Comparison of ENCODE assay signal across 23 cellular contexts in the genomic region with DNA sequence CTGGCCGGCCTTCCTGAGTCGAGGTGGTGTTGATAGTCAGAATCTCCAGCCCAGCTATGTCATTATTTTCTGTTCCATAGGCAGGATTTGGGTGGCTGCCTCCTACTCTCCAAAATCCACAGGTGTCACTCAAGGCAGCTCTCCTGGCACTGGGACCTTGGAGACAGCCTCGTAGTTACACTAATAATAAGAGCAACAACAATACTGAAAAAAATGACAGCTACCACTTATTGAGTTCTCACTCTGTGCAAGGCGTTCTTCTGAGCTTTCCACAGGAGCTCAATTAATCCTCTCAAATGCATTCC. TPM values are rescaled to one million over a fixed set of nuclear protein-coding genes. Genes with fewer than 3 reads are reported as not detected.
"Had no signal": no experiment of that assay in that cellular context is flagged by ENCODE, and none has a peak within 500 bp of the region (broad histone marks: within the 10 kb centered on the region; RNA-seq: fewer than 3 reads in every experiment).

No MANE protein-coding gene starts in this region.

- H3K27me3 ChIP-seq: colonic mucosa, ovary had no signal

- H3K9me3 ChIP-seq: colonic mucosa, ovary, thoracic aorta had no signal

- H3K27ac ChIP-seq: colonic mucosa, ovary, thoracic aorta had no signal

- ATAC-seq: activated CD8-positive, alpha-beta T cell treated with anti-CD3 and anti-CD28 coated beads, Interleukin-2, amount 10 ng/mL, durations not matched to agents 7 days and 5 days; activated naive CD4-positive, alpha-beta T cell treated with anti-CD3 and anti-CD28 coated beads, Interleukin-2, amount 50 U/mL, for 72 hours had no signal

- H3K4me3 ChIP-seq: colonic mucosa, ovary, stomach, thoracic aorta had no signal

- H3K36me3 ChIP-seq: colonic mucosa, ovary, stomach, thoracic aorta had no signal

- DNase-seq: activated B cell treated with CpG ODN at 0.5 μM for 24 hours; activated CD4-positive, alpha-beta T cell treated with anti-CD3 and anti-CD28 coated beads, Interleukin-2, amount 10 ng/mL, durations not matched to agents 24 days and 14 days; activated CD8-positive, alpha-beta memory T cell treated with anti-CD3 and anti-CD28 coated beads, Interleukin-2, amount 50 U/mL, for 4 hours; activated CD8-positive, alpha-beta T cell treated with anti-CD3 and anti-CD28 coated beads, Interleukin-2, amount 10 ng/mL, durations not matched to agents 7 days and 5 days; activated gamma-delta T cell; activated T-cell treated with anti-CD3 and anti-CD28 coated beads, Interleukin-2, amount 50 U/mL, for 48 hours; caudate nucleus; colonic mucosa; head of caudate nucleus; naive B cell; ovary; stimulated activated CD4-positive, alpha-beta T cell treated with anti-CD3 and anti-CD28 coated beads, Interleukin-2, amount 100 ng/mL, for 24 hours; stomach; T-helper 2 cell had no signal

- H3K4me1 ChIP-seq: colonic mucosa had no signal

- FAIRE-seq: endothelial cell of umbilical vein, frontal cortex, islet of Langerhans had no signal

RNA-seq across cellular contexts. Expression of a gene that starts 12.2 kb away (rescaled TPM):
- total RNA-seq: activated B cell treated with CpG ODN at 0.5 μM for 24 hours; activated CD4-positive, alpha-beta T cell treated with anti-CD3 and anti-CD28 coated beads, Interleukin-2, amount 10 ng/mL, durations not matched to agents 24 days and 14 days; activated CD8-positive, alpha-beta T cell treated with anti-CD3 and anti-CD28 coated beads, Interleukin-2, amount 10 ng/mL, durations not matched to agents 7 days and 5 days; activated naive CD4-positive, alpha-beta T cell treated with anti-CD3 and anti-CD28 coated beads, Interleukin-2, amount 50 U/mL, for 72 hours; endothelial cell of umbilical vein; fibroblast of lung; frontal cortex; lung microvascular endothelial cell; mononuclear cell; ovary; stomach; thoracic aorta; ureter had no signal
- polyA plus RNA-seq: endothelial cell of umbilical vein, fibroblast of lung, ovary had no signal

RNA-seq across cellular contexts. Expression of a gene that starts 17.9 kb away (rescaled TPM):
- total RNA-seq: activated B cell treated with CpG ODN at 0.5 μM for 24 hours; activated CD4-positive, alpha-beta T cell treated with anti-CD3 and anti-CD28 coated beads, Interleukin-2, amount 10 ng/mL, durations not matched to agents 24 days and 14 days; activated CD8-positive, alpha-beta T cell treated with anti-CD3 and anti-CD28 coated beads, Interleukin-2, amount 10 ng/mL, durations not matched to agents 7 days and 5 days; activated naive CD4-positive, alpha-beta T cell treated with anti-CD3 and anti-CD28 coated beads, Interleukin-2, amount 50 U/mL, for 72 hours; colonic mucosa; endothelial cell of umbilical vein; fibroblast of lung; frontal cortex; lung microvascular endothelial cell; mononuclear cell; thoracic aorta; ureter had no signal
- polyA plus RNA-seq: endothelial cell of umbilical vein, fibroblast of lung had no signal

RNA-seq across cellular contexts. Expression of a gene that starts 20.6 kb away (rescaled TPM):
- total RNA-seq: activated B cell treated with CpG ODN at 0.5 μM for 24 hours; activated CD4-positive, alpha-beta T cell treated with anti-CD3 and anti-CD28 coated beads, Interleukin-2, amount 10 ng/mL, durations not matched to agents 24 days and 14 days; activated CD8-positive, alpha-beta T cell treated with anti-CD3 and anti-CD28 coated beads, Interleukin-2, amount 10 ng/mL, durations not matched to agents 7 days and 5 days; activated naive CD4-positive, alpha-beta T cell treated with anti-CD3 and anti-CD28 coated beads, Interleukin-2, amount 50 U/mL, for 72 hours; endothelial cell of umbilical vein; fibroblast of lung; frontal cortex; lung microvascular endothelial cell; mononuclear cell had no signal
- polyA plus RNA-seq: endothelial cell of umbilical vein, fibroblast of lung had no signal

RNA-seq across cellular contexts. Expression of a gene that starts 27.5 kb away (rescaled TPM):
- total RNA-seq: activated B cell treated with CpG ODN at 0.5 μM for 24 hours; activated CD4-positive, alpha-beta T cell treated with anti-CD3 and anti-CD28 coated beads, Interleukin-2, amount 10 ng/mL, durations not matched to agents 24 days and 14 days; activated CD8-positive, alpha-beta T cell treated with anti-CD3 and anti-CD28 coated beads, Interleukin-2, amount 10 ng/mL, durations not matched to agents 7 days and 5 days; activated naive CD4-positive, alpha-beta T cell treated with anti-CD3 and anti-CD28 coated beads, Interleukin-2, amount 50 U/mL, for 72 hours; endothelial cell of umbilical vein; fibroblast of lung; frontal cortex; lung microvascular endothelial cell; mononuclear cell; thoracic aorta had no signal
- polyA plus RNA-seq: endothelial cell of umbilical vein had no signal

RNA-seq across cellular contexts. Expression of a gene that starts 35.7 kb away (rescaled TPM):
- total RNA-seq: endothelial cell of umbilical vein, fibroblast of lung, frontal cortex, lung microvascular endothelial cell, stomach, thoracic aorta, ureter had no signal
- polyA plus RNA-seq: fibroblast of lung had no signal
